In genomic region chr4:25654031-25654970, GRCh38 we compare ENCODE assay signal across 15 cellular contexts. TPM values are rescaled to one million over a fixed set of nuclear protein-coding genes. Genes with fewer than 3 reads are reported as not detected.
DNase-seq lines count a peak whose midpoint lies in the region; ATAC-seq and TF ChIP-seq lines count a peak whose summit lies in the region.
"Had no signal": no experiment of that assay in that cellular context is flagged by ENCODE, and none has a peak within 500 bp of the region (broad histone marks: within the 10 kb centered on the region; RNA-seq: fewer than 3 reads in every experiment).

No MANE protein-coding gene starts in this region.

- POLR2A ChIA-PET in activated CD4-positive, alpha-beta T cell treated with anti-CD3 and anti-CD28 coated beads for 36 hours (lab: Charles Lee), result no interaction called here

- H3K9me3 Mint-ChIP-seq in CD14-positive monocyte, result peaks cover 0 to 7% (median 0%) of the 10 kb centered on the region in 7 donors
- peaks cover 3% of the 10 kb centered on the region for H3K9me3 Mint-ChIP-seq in nephron progenitor cell
- H3K9me3 Mint-ChIP-seq in activated CD4-positive, alpha-beta T cell treated with anti-CD3 and anti-CD28 coated beads for 36 hours (ENCODE audit: low read depth), result no peaks in the 10 kb centered on the region

- H3K36me3 Mint-ChIP-seq in CD14-positive monocyte (no peaks in the 10 kb centered on the region), nephron progenitor cell (ENCODE audit: low read depth) (no peaks in the 10 kb centered on the region)
- H3K36me3 Mint-ChIP-seq in activated CD4-positive, alpha-beta T cell treated with anti-CD3 and anti-CD28 coated beads for 36 hours (ENCODE audit: low read depth), result no peaks in the 10 kb centered on the region

- DNase-seq in CD14-positive monocyte (ENCODE audit: low spot score) (peak; percentile 25), NT2/D1 (ENCODE audit: low read depth, low spot score) (no peak), fibroblast of the aortic adventitia (ENCODE audit: low read depth) (peak; percentile 10), nephron progenitor cell (no peak), tibial artery (no peak), GM10266 (ENCODE audit: extremely low spot score) (no peak)
- no peak for DNase-seq in activated CD4-positive, alpha-beta T cell treated with anti-CD3 and anti-CD28 coated beads for 36 hours
- DNase-seq: DMS 273 treated with DMSO at 0.1 percent for 48 hours, head of caudate nucleus, NCI-H1092 treated with DMSO at 0.1 percent for 48 hours, NCI-H226, nucleus accumbens, PC-3 had no signal

- H3K27ac Mint-ChIP-seq in CD14-positive monocyte (no peak overlapping the region), nephron progenitor cell (no peak overlapping the region)
- H3K27ac Mint-ChIP-seq in activated CD4-positive, alpha-beta T cell treated with anti-CD3 and anti-CD28 coated beads for 36 hours, result no peak overlapping the region

- H3K27me3 ChIP-seq in NT2/D1 (ENCODE audit: insufficient read depth, insufficient read length) (peaks cover 48% of the 10 kb centered on the region), tibial artery (peaks cover 0 to 41% of the 10 kb centered on the region in 2 donors)

- TF ChIP-seq CTCF in CD14-positive monocyte (IDR thresholded peaks at IDR 0.05) (no peak), fibroblast of the aortic adventitia (IDR thresholded peaks at IDR 0.05; ENCODE audit: insufficient read depth, low read length) (no peak), nephron progenitor cell (IDR thresholded peaks at IDR 0.05) (no peak), tibial artery (IDR thresholded peaks at IDR 0.05) (no peak), GM10266 (IDR thresholded peaks at IDR 0.05; ENCODE audit: control insufficient read depth, insufficient read depth, low read depth, missing control alignments) (no peak)

- peak overlapping the region; percentile 29 for H3K9ac ChIP-seq in NT2/D1 (ENCODE audit: insufficient read length, low read depth)

- H3K27me3 Mint-ChIP-seq in CD14-positive monocyte (ENCODE audit: low read depth in 3 of 3) (peaks cover 25 to 50% (median 36%) of the 10 kb centered on the region in 3 donors), nephron progenitor cell (ENCODE audit: low read depth, poor library complexity) (peaks cover 62% of the 10 kb centered on the region)
- peaks cover 28% of the 10 kb centered on the region for H3K27me3 Mint-ChIP-seq in activated CD4-positive, alpha-beta T cell treated with anti-CD3 and anti-CD28 coated beads for 36 hours

- no peak overlapping the region for H3K4me3 ChIP-seq in NT2/D1 (ENCODE audit: insufficient read length, low read depth)
- H3K4me3 ChIP-seq in fibroblast of the aortic adventitia (ENCODE audit: low read depth, low read length), result no peak overlapping the region
- no peak overlapping the region for H3K4me3 ChIP-seq in tibial artery

- H3K27ac ChIP-seq in tibial artery, result no peak overlapping the region

- peaks cover 14% of the 10 kb centered on the region for H3K4me1 ChIP-seq in NT2/D1 (ENCODE audit: insufficient read depth, insufficient read length)
- H3K4me1 ChIP-seq in tibial artery, result peaks cover 0 to 12% (median 4%) of the 10 kb centered on the region in 4 donors

- H3K4me3 Mint-ChIP-seq in CD14-positive monocyte (peak overlapping the region in 1 of 2 donors; percentile 53), nephron progenitor cell (peak overlapping the region; percentile 80)
- H3K4me3 Mint-ChIP-seq in activated CD4-positive, alpha-beta T cell treated with anti-CD3 and anti-CD28 coated beads for 36 hours, result no peak overlapping the region

- intact Hi-C loops in CD14-positive monocyte (cut with micrococcal nuclease) (no loop called here), tibial artery (cut with DNase I; ENCODE audit: low total_unique reads) (no loop called here)
- intact Hi-C loops in activated CD4-positive, alpha-beta T cell treated with anti-CD3 and anti-CD28 coated beads for 36 hours (cut with DNase I, micrococcal nuclease), result no loop called here

- CTCF ChIA-PET in activated CD4-positive, alpha-beta T cell treated with anti-CD3 and anti-CD28 coated beads for 36 hours (lab: Charles Lee), result no interaction called here

- no peaks in the 10 kb centered on the region for H3K9me3 ChIP-seq in NT2/D1 (ENCODE audit: insufficient read depth, low read length)
- no peaks in the 10 kb centered on the region for H3K9me3 ChIP-seq in tibial artery

- ATAC-seq in activated CD4-positive, alpha-beta T cell treated with anti-CD3 and anti-CD28 coated beads for 36 hours, result no peak
- ATAC-seq in HG03565 (IDR thresholded peaks at IDR 0.05; ENCODE audit: unreplicated experiment), result no peak
- ATAC-seq: PC-3 had no signal

- H3K36me3 ChIP-seq in NT2/D1 (ENCODE audit: insufficient read depth, insufficient read length, low read length) (no peaks in the 10 kb centered on the region), tibial artery (no peaks in the 10 kb centered on the region)

- H3K4me1 Mint-ChIP-seq in CD14-positive monocyte (no peaks in the 10 kb centered on the region), nephron progenitor cell (peaks cover 15% of the 10 kb centered on the region)
- H3K4me1 Mint-ChIP-seq in activated CD4-positive, alpha-beta T cell treated with anti-CD3 and anti-CD28 coated beads for 36 hours, result peaks cover 2% of the 10 kb centered on the region

RNA-seq across cellular contexts. Expression of gene SLC34A2, which starts 1.4 kb away (rescaled TPM):
- polyA plus RNA-seq in CD14-positive monocyte, result not detected
- total RNA-seq in fibroblast of the aortic adventitia (ENCODE audit: low replicate concordance), result not detected in 2 replicates
- not detected for total RNA-seq in activated CD4-positive, alpha-beta T cell treated with anti-CD3 and anti-CD28 coated beads for 36 hours
- total RNA-seq: endothelial cell of umbilical vein, PC-3 had no signal
- polyA plus RNA-seq: endothelial cell of umbilical vein had no signal

Comparison
In these comparisons a context has a peak if more than half of its experiments do, and no peak if none do; other contexts are left out.
1. DNase-seq: peak in CD14-positive monocyte (single experiment) and fibroblast of the aortic adventitia (single experiment); none in NT2/D1 (single experiment), nephron progenitor cell (single experiment), tibial artery (0 of 2), activated CD4-positive, alpha-beta T cell treated with anti-CD3 and anti-CD28 coated beads for 36 hours (single experiment) and GM10266 (single experiment).